22 cellular contexts compared by ENCODE assay signal in the genomic region with DNA sequence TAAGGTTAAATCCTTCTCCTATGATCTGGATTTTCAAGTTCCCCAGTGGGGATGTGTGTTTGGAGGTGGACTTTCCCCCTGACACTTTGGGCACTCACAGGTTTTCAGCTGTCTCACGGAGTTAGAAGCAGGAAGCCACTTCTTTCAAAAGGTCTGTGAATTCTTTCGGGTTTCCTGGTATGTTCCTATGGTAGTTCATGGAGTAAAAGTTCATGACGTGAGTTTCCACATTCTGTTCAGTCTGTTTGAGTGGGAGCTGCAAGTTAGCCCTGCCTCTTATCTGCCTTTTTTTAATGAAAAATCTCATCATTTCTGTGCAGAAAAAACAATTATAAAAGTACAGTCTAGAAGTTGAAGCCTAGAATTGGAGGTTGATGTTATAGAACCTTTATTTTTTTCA. TPM values are rescaled to one million over a fixed set of nuclear protein-coding genes. Genes with fewer than 3 reads are reported as not detected.
A peak's percentile ranks its signal among the peaks of the same experiment; 100 is the strongest.
DNase-seq lines count a peak whose midpoint lies in the region; ATAC-seq and TF ChIP-seq lines count a peak whose summit lies in the region.
"Had no signal": no experiment of that assay in that cellular context is flagged by ENCODE, and none has a peak within 500 bp of the region (broad histone marks: within the 10 kb centered on the region; RNA-seq: fewer than 3 reads in every experiment).

No MANE protein-coding gene starts in this region.

- H3K9ac ChIP-seq in neuronal stem cell (ENCODE audit: low read depth, low read length, poor library complexity), result no peak overlapping the region
- H3K9ac ChIP-seq: BLaER1 had no signal

- H3K36me3 ChIP-seq in neuronal stem cell (replicated peaks in 1 of 2; ENCODE audit: control insufficient read depth in 2 of 2, insufficient read depth in 2 of 2, low read length in 2 of 2) (no peaks in the 10 kb centered on the region), SJCRH30 (no peaks in the 10 kb centered on the region)
- H3K36me3 ChIP-seq: BLaER1, SJSA1 had no signal

- H3K27ac ChIP-seq in neuronal stem cell (replicated peaks; ENCODE audit: low read length) (no peak overlapping the region), SJCRH30 (no peak overlapping the region)
- H3K27ac ChIP-seq: BLaER1, SJSA1 had no signal

- no peak overlapping the region for H2AK5ac ChIP-seq in neuronal stem cell (ENCODE audit: low read depth, low read length)

- no peak for ATAC-seq in HG03432 (IDR thresholded peaks at IDR 0.05; ENCODE audit: unreplicated experiment)

- H3K23ac ChIP-seq in neuronal stem cell (ENCODE audit: low read depth, low read length, poor library complexity), result no peak overlapping the region

- H3K4me3 ChIP-seq in fibroblast of pulmonary artery (replicated peaks; ENCODE audit: low read depth, low read length) (no peak overlapping the region), neuronal stem cell (ENCODE audit: low read length in 2 of 2) (no peak overlapping the region), SJCRH30 (no peak overlapping the region)
- H3K4me3 ChIP-seq: BLaER1, SJSA1 had no signal

- no peaks in the 10 kb centered on the region for H3K79me1 ChIP-seq in neuronal stem cell (ENCODE audit: low read depth, low read length)

- H4K8ac ChIP-seq in neuronal stem cell (ENCODE audit: low read depth, low read length), result no peak overlapping the region

- H2BK12ac ChIP-seq in neuronal stem cell (ENCODE audit: low read length), result no peak overlapping the region

- no CpG with 5 or more reads among the region's 3 CpGs for WGBS in neuronal stem cell (ENCODE audit: extremely low coverage in 2 of 2, insufficient read length in 2 of 2, insufficient replicate concordance in 1 of 2), 2 donors

- H3K4me1 ChIP-seq in neuronal stem cell (ENCODE audit: control insufficient read depth in 2 of 2, insufficient read depth in 1 of 2, low read depth in 1 of 2, low read length in 2 of 2), result no peaks in the 10 kb centered on the region
- H3K4me1 ChIP-seq in SJCRH30, result no peaks in the 10 kb centered on the region
- H3K4me1 ChIP-seq: BLaER1 had no signal

- no peak overlapping the region for H2BK5ac ChIP-seq in neuronal stem cell (ENCODE audit: low read length)

- H3K9me3 ChIP-seq in neuronal stem cell (replicated peaks in 1 of 2; ENCODE audit: control insufficient read depth in 2 of 2, insufficient read depth in 1 of 2, low read depth in 1 of 2, low read length in 2 of 2) (no peaks in the 10 kb centered on the region), SJCRH30 (replicated peaks) (no peaks in the 10 kb centered on the region)
- H3K9me3 ChIP-seq: BLaER1, SJSA1 had no signal

- TF ChIP-seq CTCF in fibroblast of pulmonary artery (IDR thresholded peaks at IDR 0.05; ENCODE audit: low read length, missing control alignments), result no peak

- H3K4ac ChIP-seq in neuronal stem cell (ENCODE audit: low read length), result no peak overlapping the region

- peak; percentile 69 for DNase-seq in amniotic epithelial cell (ENCODE audit: low read depth)
- DNase-seq in fibroblast of pulmonary artery (ENCODE audit: low read depth), result peak; percentile 18
- DNase-seq in neuronal stem cell (ENCODE audit: low spot score), result no peak
- no peak for DNase-seq in SJCRH30
- DNase-seq in HUDEP-2 (lab: John Stamatoyannopoulos, UW; ENCODE audit: unreplicated experiment in 76 of 76), result no peak
- DNase-seq in NK-92 (lab: John Stamatoyannopoulos, UW; ENCODE audit: unreplicated experiment), result no peak
- DNase-seq: CD4-positive, alpha-beta T cell; COR-L47; DMS 273 treated with DMSO at 0.1 percent for 48 hours; DMS79 treated with DMSO at 0.1 percent for 48 hours; HCEC 1CT; NCI-H1105; NCI-H146; NCI-H2029; NCI-H345; NCI-H524; NCI-H774 had no signal

- peak overlapping the region; percentile 71 for H2AFZ ChIP-seq in neuronal stem cell (ENCODE audit: low read length)

- H4K91ac ChIP-seq in neuronal stem cell (ENCODE audit: low read depth, low read length, poor library complexity), result no peak overlapping the region

- H3K27me3 ChIP-seq in neuronal stem cell (ENCODE audit: control insufficient read depth in 3 of 3, insufficient read depth in 3 of 3, low read depth in 1 of 3, low read length in 3 of 3), result no peaks in the 10 kb centered on the region
- no peaks in the 10 kb centered on the region for H3K27me3 ChIP-seq in SJCRH30
- H3K27me3 ChIP-seq: BLaER1 had no signal

- no peak overlapping the region for H3K14ac ChIP-seq in neuronal stem cell (ENCODE audit: low read length)

- H2BK120ac ChIP-seq in neuronal stem cell (ENCODE audit: low read depth, low read length), result peak overlapping the region; percentile 5

- H3K18ac ChIP-seq in neuronal stem cell (ENCODE audit: low read length), result no peak overlapping the region

- no peak overlapping the region for H2BK15ac ChIP-seq in neuronal stem cell (ENCODE audit: low read length)

- no peak overlapping the region for H3K4me2 ChIP-seq in neuronal stem cell (ENCODE audit: insufficient read depth, low read length, poor library complexity, severe bottlenecking)
- H3K4me2 ChIP-seq: BLaER1 had no signal

RNA-seq across cellular contexts. Expression of a gene that starts 24.9 kb away (rescaled TPM):
- polyA plus RNA-seq in neuronal stem cell (2013, experiment 1 of 2), result 10.4 TPM
- polyA plus RNA-seq in neuronal stem cell (2013, experiment 2 of 2), result 10.8 TPM
- total RNA-seq in SJCRH30 (2014; rRNA removed; shearing (Covaris generic)), result 0.13 and 0.49 TPM in 2 replicates
- total RNA-seq: CD4-positive, alpha-beta T cell; OCI-LY7 had no signal
- polyA plus RNA-seq: IgD-negative memory B cell had no signal

Comparison
In these comparisons a context has a peak if more than half of its experiments do, and no peak if none do; other contexts are left out.
1. DNase-seq: peak in amniotic epithelial cell (single experiment) and fibroblast of pulmonary artery (single experiment); none in neuronal stem cell (single experiment), SJCRH30 (0 of 2), HUDEP-2 (0 of 76) and NK-92 (single experiment).